Comparison of ENCODE assay signal across 20 cellular contexts in the genomic region with DNA sequence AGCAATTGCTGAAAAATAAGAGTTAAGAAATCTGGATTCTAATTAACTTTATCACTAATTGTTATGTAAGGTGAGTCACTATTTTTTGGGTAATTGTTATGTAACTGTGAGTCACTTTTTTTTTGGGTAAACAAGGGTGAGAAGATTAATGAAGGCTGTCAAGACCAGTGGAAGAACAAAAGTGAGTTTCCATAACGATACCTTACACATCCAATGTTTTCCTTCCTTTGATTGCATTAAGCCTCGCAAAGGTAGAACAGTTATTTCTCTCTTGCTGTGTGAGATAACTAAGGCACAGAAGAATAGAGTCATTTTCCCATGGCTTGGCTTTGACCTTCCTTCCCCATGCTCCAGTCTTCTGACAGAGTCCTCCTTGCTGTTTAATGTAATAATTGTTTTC.
"Had no signal": no experiment of that assay in that cellular context is flagged by ENCODE, and none has a peak within 500 bp of the region (broad histone marks: within the 10 kb centered on the region; RNA-seq: fewer than 3 reads in every experiment).

No MANE protein-coding gene starts in this region.

- H3K27me3 ChIP-seq: adrenal gland, SJSA1 had no signal

- FAIRE-seq: RCC 7860 had no signal

- H3K9me3 ChIP-seq: adrenal gland, SJSA1 had no signal

- H3K27ac ChIP-seq: adrenal gland, SJSA1 had no signal

- ATAC-seq: activated CD4-positive, CD25-positive, alpha-beta regulatory T cell treated with anti-CD3 and anti-CD28 coated beads, Interleukin-2, amount 50 U/mL, for 24 hours; activated CD8-positive, alpha-beta T cell treated with anti-CD3 and anti-CD28 coated beads for 36 hours had no signal

- H3K36me3 ChIP-seq: adrenal gland, SJSA1 had no signal

- DNase-seq: activated CD4-positive, alpha-beta T cell treated with anti-CD3 and anti-CD28 coated beads for 4 hours; activated CD8-positive, alpha-beta memory T cell treated with anti-CD3 and anti-CD28 coated beads, Interleukin-2, amount 50 U/mL, for 4 hours; activated CD8-positive, alpha-beta T cell treated with anti-CD3 and anti-CD28 coated beads for 36 hours; activated naive CD4-positive, alpha-beta T cell treated with anti-CD3 and anti-CD28 coated beads, Interleukin-2, amount 50 U/mL, for 16 hours; activated naive CD8-positive, alpha-beta T cell treated with anti-CD3 and anti-CD28 coated beads, Interleukin-2, amount 10 ng/mL, durations not matched to agents 7 days and 5 days; activated T-cell treated with anti-CD3 and anti-CD28 coated beads, Interleukin-2, amount 50 U/mL, for 1 hour; adrenal gland; anterior cingulate cortex; cerebellar nuclear complex; MV-4-11; NCI-H1105; NCI-H1436; NCI-H1694 treated with DMSO at 0.1 percent for 48 hours; NCI-H2029 treated with DMSO at 0.1 percent for 48 hours; NCI-H446; NCI-H524 treated with DMSO at 0.1 percent for 48 hours had no signal

- H3K4me3 ChIP-seq: adrenal gland, K562, SJSA1 had no signal
